In genomic region chr6:3885262-3886036, GRCh38 we compare ENCODE assay signal across 10 cellular contexts. TPM values are rescaled to one million over a fixed set of nuclear protein-coding genes. Genes with fewer than 3 reads are reported as not detected.
DNase-seq lines count a peak whose midpoint lies in the region; ATAC-seq and TF ChIP-seq lines count a peak whose summit lies in the region.
"Had no signal": no experiment of that assay in that cellular context is flagged by ENCODE, and none has a peak within 500 bp of the region (broad histone marks: within the 10 kb centered on the region; RNA-seq: fewer than 3 reads in every experiment).

No MANE protein-coding gene starts in this region.

- H3K27me3 ChIP-seq in GM06990 (replicated peaks; ENCODE audit: control insufficient read depth, insufficient read depth, low read length) (no peaks in the 10 kb centered on the region; the same call in 1 of the 2 replicates), psoas muscle (ENCODE audit: insufficient read depth in 3 of 3, low read length in 2 of 3) (no peaks in the 10 kb centered on the region), sigmoid colon (no peaks in the 10 kb centered on the region)

- no peak overlapping the region for H3K4me3 Mint-ChIP-seq in endothelial cell (ENCODE audit: unreplicated experiment)

- peaks cover 12% of the 10 kb centered on the region for H3K4me1 Mint-ChIP-seq in endothelial cell (ENCODE audit: unreplicated experiment)

- H3K4me1 ChIP-seq in psoas muscle: peaks cover 34% of the 10 kb centered on the region
- H3K4me1 ChIP-seq in sigmoid colon: peaks cover 0 to 12% (median 4%) of the 10 kb centered on the region in 4 donors

- ATAC-seq in psoas muscle (peak; percentile 79 to 87 (median 84)), HG03571 (IDR thresholded peaks at IDR 0.05; ENCODE audit: unreplicated experiment) (no peak)
- ATAC-seq: left ventricle myocardium superior had no signal

- H3K4me3 ChIP-seq in GM06990 (replicated peaks; ENCODE audit: low read depth, low read length) (no peak overlapping the region), psoas muscle (no peak overlapping the region), sigmoid colon (no peak overlapping the region)
- H3K4me3 ChIP-seq: HAP-1 had no signal

- H3K36me3 Mint-ChIP-seq in endothelial cell (ENCODE audit: low read depth, unreplicated experiment): no peaks in the 10 kb centered on the region

- peak; percentile 22 for TF ChIP-seq CTCF in GM06990 (IDR thresholded peaks at IDR 0.05; ENCODE audit: insufficient read depth, low read length, poor library complexity, severe bottlenecking)
- no peak for TF ChIP-seq CTCF in endothelial cell (IDR thresholded peaks at IDR 0.05; ENCODE audit: unreplicated experiment)
- TF ChIP-seq CTCF in psoas muscle (IDR thresholded peaks at IDR 0.05): peak; percentile 60
- no peak for TF ChIP-seq CTCF in GM10266 (IDR thresholded peaks at IDR 0.05; ENCODE audit: control insufficient read depth, insufficient read depth, low read depth, missing control alignments)
- peak in 1 of 4 experiments; percentile 7 for TF ChIP-seq CTCF in sigmoid colon (IDR thresholded peaks at IDR 0.05)

- WGBS in psoas muscle, 3 donors: 86 to 92% (median 88%) methylated on average over 9 of the region's 9 CpGs
- WGBS in sigmoid colon, 2 donors: 92 to 97% methylated on average over 9 of the region's 9 CpGs

- TF ChIP-seq POLR2A in sigmoid colon (IDR thresholded peaks at IDR 0.05): no peak

- DNase-seq in GM06990 (ENCODE audit: extremely low read depth, insufficient read length) (no peak), NCI-H460 (ENCODE audit: extremely low read depth, low read depth) (peak; percentile 9), endothelial cell (ENCODE audit: low spot score) (peak; percentile 13), psoas muscle (peak in 1 of 2 donors; percentile 67), GM10266 (ENCODE audit: extremely low spot score) (no peak), sigmoid colon (no peak), NCI-H345 treated with DMSO at 0.1 percent for 48 hours (lab: John Stamatoyannopoulos, UW; ENCODE audit: unreplicated experiment) (no peak)
- DNase-seq: left ventricle myocardium superior had no signal

- H3K36me3 ChIP-seq in GM06990 (ENCODE audit: control insufficient read depth, insufficient read depth, low read length) (no peaks in the 10 kb centered on the region), psoas muscle (ENCODE audit: insufficient read depth in 1 of 2, low read depth in 1 of 2) (no peaks in the 10 kb centered on the region), sigmoid colon (no peaks in the 10 kb centered on the region)
- H3K36me3 ChIP-seq: HAP-1 had no signal

- TF ChIP-seq EP300 in sigmoid colon (IDR thresholded peaks at IDR 0.05): no peak

- H3K27ac Mint-ChIP-seq in endothelial cell (ENCODE audit: unreplicated experiment): no peak overlapping the region

- peaks cover 4% of the 10 kb centered on the region for H3K27me3 Mint-ChIP-seq in endothelial cell (ENCODE audit: unreplicated experiment)

- no peaks in the 10 kb centered on the region for H3K9me3 Mint-ChIP-seq in endothelial cell (ENCODE audit: unreplicated experiment)

- intact Hi-C loops in psoas muscle (cut with DNase I) (loop anchor here (2.0 to 5.0 kb wide), 3 partner anchors 42 to 138 kb away; no protein-coding TSS in a partner anchor), sigmoid colon (cut with DNase I) (no loop called here)

- H3K27ac ChIP-seq in psoas muscle (peak overlapping the region; percentile 37), sigmoid colon (no peak overlapping the region)

- no peaks in the 10 kb centered on the region for H3K9me3 ChIP-seq in psoas muscle
- no peaks in the 10 kb centered on the region for H3K9me3 ChIP-seq in sigmoid colon
- H3K9me3 ChIP-seq: HAP-1 had no signal

RNA-seq across cellular contexts. Expression of gene FAM50B, which starts 36.3 kb away (rescaled TPM):
- 0.92 and 1.4 TPM in 2 replicates for total RNA-seq in NCI-H460 (2014; rRNA removed; shearing (Covaris generic))
- polyA plus RNA-seq in NCI-H460 (2014; cell fraction: nucleus; rRNA removed): 0.46 and 2.1 TPM in 2 replicates
- 3.8 TPM for total RNA-seq in endothelial cell (ENCODE audit: unreplicated experiment)
- total RNA-seq in psoas muscle: 10 to 100 TPM; 10.8 to 19.6 (median 12.4) TPM
- polyA plus RNA-seq in psoas muscle: 10 to 100 TPM; 10.1 to 16.4 (median 11.4) TPM
- total RNA-seq in sigmoid colon: 10 to 100 TPM in 3 of 4 donors, 1 to 10 TPM in 1; 9.6 to 16.1 (median 13.3) TPM
- 1 to 10 TPM; 2.5 to 8.4 (median 5.4) TPM for polyA plus RNA-seq in sigmoid colon

Comparison
In these comparisons a context has a peak if more than half of its experiments do, and no peak if none do; other contexts are left out.
1. DNase-seq: peak in NCI-H460 (single experiment) and endothelial cell (single experiment); none in GM06990 (single experiment), GM10266 (single experiment), sigmoid colon (single experiment) and NCI-H345 treated with DMSO at 0.1 percent for 48 hours (single experiment).
2. CTCF ChIP-seq: peak in GM06990 (single experiment) and psoas muscle (single experiment); none in endothelial cell (single experiment) and GM10266 (single experiment).